1 cellular context compared by ENCODE assay signal in genomic region chr2:241945803-241946202, GRCh38.
TF ChIP-seq lines count a peak whose summit lies in the region.

No MANE protein-coding gene starts in this region.

TF ChIP-seq in K562, 482 proteins besides CTCF, POLR2A, EP300 and RAD21 (continued from another document):
- no peak for TF ChIP-seq E2F8 (IDR thresholded peaks at IDR 0.05; ENCODE audit: low read depth, partially characterized antibody)
- no peak for TF ChIP-seq THAP7 (CRISPR knock-in tag; IDR thresholded peaks at IDR 0.05)
- TF ChIP-seq ZBTB43 (CRISPR knock-in tag; IDR thresholded peaks at IDR 0.05) = peak; percentile 90; the same call in 1 of the 2 replicates
- TF ChIP-seq ZNF668 (CRISPR knock-in tag; IDR thresholded peaks at IDR 0.05) = no peak
- TF ChIP-seq DIDO1 (tag; IDR thresholded peaks at IDR 0.05; ENCODE audit: low read depth) = no peak
- TF ChIP-seq SIX5 (IDR thresholded peaks at IDR 0.05; ENCODE audit: borderline replicate concordance in 1 of 2, insufficient read depth in 1 of 2, low read depth in 1 of 2, low read length in 2 of 2) = no peak
- no peak for TF ChIP-seq TRIM24 (IDR thresholded peaks at IDR 0.05)
- TF ChIP-seq SMARCB1 (IDR thresholded peaks at IDR 0.05; ENCODE audit: insufficient read length, low read depth) = no peak
